9 cellular contexts compared by ENCODE assay signal in genomic region chr3:187678869-187679268, GRCh38. TPM values are rescaled to one million over a fixed set of nuclear protein-coding genes. Genes with fewer than 3 reads are reported as not detected.
DNase-seq lines count a peak whose midpoint lies in the region; ATAC-seq and TF ChIP-seq lines count a peak whose summit lies in the region.
"Had no signal": no experiment of that assay in that cellular context is flagged by ENCODE, and none has a peak within 500 bp of the region (broad histone marks: within the 10 kb centered on the region; RNA-seq: fewer than 3 reads in every experiment).

No MANE protein-coding gene starts in this region.

- DNase-seq in DMS79 treated with DMSO at 0.1 percent for 48 hours (lab: John Stamatoyannopoulos, UW) (peak; percentile 60), HS-27A (ENCODE audit: low read depth) (peak; percentile 30), OCI-M2 (lab: John Stamatoyannopoulos, UW; ENCODE audit: unreplicated experiment) (peak; percentile 3), MCF 10A (ENCODE audit: unreplicated experiment) (peak; percentile 77), islet precursor cell (peak; percentile 71)
- peak; percentile 9 for DNase-seq in stimulated activated CD8-positive, alpha-beta memory T cell treated with anti-CD3 and anti-CD28 coated beads, Interleukin-4, amount 100 ng/mL, for 24 hours (ENCODE audit: low read depth)
- no peak for DNase-seq in activated effector memory CD4-positive, alpha-beta T cell treated with anti-CD3 and anti-CD28 coated beads, Interleukin-2, amount 50 U/mL, for 16 hours

- CTCF ChIA-PET in MCF 10A (lab: Yijun Ruan, JAX): interaction anchor here (0.5 to 19.7 kb wide), 70 partner anchors 10 to 1488 kb away, joined by 3 to 629 read pairs (median 5); partner anchors contain the start of genes RTP1, RTP2, RTP4 and SST

- H3K27ac Mint-ChIP-seq in MCF 10A (ENCODE audit: low read depth, unreplicated experiment): no peak overlapping the region

- intact Hi-C loops in MCF 10A (cut with micrococcal nuclease): loop anchor here (1.0 to 2.0 kb wide), 5 partner anchors 35 to 566 kb away; no protein-coding TSS in a partner anchor

- ATAC-seq in HG02840 (IDR thresholded peaks at IDR 0.05; ENCODE audit: low FRiP score, unreplicated experiment): no peak

- POLR2A ChIA-PET in MCF 10A (lab: Yijun Ruan, JAX): interaction anchor here (1.3 to 1.9 kb wide), 5 partner anchors 9 to 362 kb away, joined by 3 to 14 read pairs (median 6); no protein-coding TSS in a partner anchor

- TF ChIP-seq CTCF in MCF 10A (IDR thresholded peaks at IDR 0.05; ENCODE audit: unreplicated experiment): peak; percentile 68

- H3K4me1 Mint-ChIP-seq in MCF 10A (ENCODE audit: insufficient read depth, unreplicated experiment): no peaks in the 10 kb centered on the region

- H3K36me3 Mint-ChIP-seq in MCF 10A (ENCODE audit: insufficient read depth, unreplicated experiment): no peaks in the 10 kb centered on the region

- H3K4me3 Mint-ChIP-seq in MCF 10A (ENCODE audit: unreplicated experiment): no peak overlapping the region

- no TSS peak for BruUV-seq in MCF 10A (replicated peaks; lab: Mats Ljungman, UMichigan)

- H3K27me3 Mint-ChIP-seq in MCF 10A (ENCODE audit: insufficient read depth, unreplicated experiment): peaks cover 72% of the 10 kb centered on the region

- no peaks in the 10 kb centered on the region for H3K9me3 Mint-ChIP-seq in MCF 10A (ENCODE audit: unreplicated experiment)

RNA-seq across cellular contexts. Expression of gene SST, which starts 8.7 kb away (rescaled TPM):
- total RNA-seq in MCF 10A (2022): not detected in 2 replicates
- total RNA-seq: T-helper 2 cell treated with Interferon-gamma antibody and Interleukin-4, amounts not matched to agents 100 ng/mL and 5 ng/mL, for 36 hours had no signal

RNA-seq across cellular contexts. Expression of gene RTP2, which starts 23.5 kb away (rescaled TPM):
- total RNA-seq in MCF 10A (2022): not detected in 2 replicates
- total RNA-seq: T-helper 2 cell treated with Interferon-gamma antibody and Interleukin-4, amounts not matched to agents 100 ng/mL and 5 ng/mL, for 36 hours had no signal
